ENCODE assay signal across 17 cellular contexts in the genomic region with DNA sequence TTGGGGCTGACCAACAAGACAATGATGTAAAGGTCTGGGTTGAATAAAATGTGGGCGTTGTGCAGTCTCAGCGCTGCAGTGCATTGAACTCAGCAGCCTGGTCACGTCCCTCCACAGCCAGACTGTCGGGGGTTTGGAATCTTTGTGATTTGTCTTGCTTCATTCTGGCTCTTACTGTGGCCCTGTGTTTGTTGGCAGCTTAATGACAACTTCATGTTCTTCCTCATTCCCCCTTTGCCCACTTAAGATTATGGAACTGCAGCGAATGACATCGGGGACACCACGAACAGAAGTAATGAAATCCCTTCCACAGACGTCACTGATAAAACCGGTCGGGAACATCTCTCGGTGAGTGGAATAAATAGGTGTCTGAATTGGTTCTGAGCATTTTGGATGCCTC.
A peak's percentile ranks its signal among the peaks of the same experiment; 100 is the strongest.
DNase-seq lines count a peak whose midpoint lies in the region; ATAC-seq and TF ChIP-seq lines count a peak whose summit lies in the region.
"Had no signal": no experiment of that assay in that cellular context is flagged by ENCODE, and none has a peak within 500 bp of the region (broad histone marks: within the 10 kb centered on the region; RNA-seq: fewer than 3 reads in every experiment).

No MANE protein-coding gene starts in this region.

- H3K4me3 ChIP-seq in left ventricle myocardium inferior: no peak overlapping the region
- H3K4me3 ChIP-seq in OCI-LY3 (ENCODE audit: low read length): no peak overlapping the region
- H3K4me3 ChIP-seq: BLaER1, GM23338 had no signal

- TF ChIP-seq CTCF in left ventricle myocardium inferior (IDR thresholded peaks at IDR 0.05; ENCODE audit: borderline replicate concordance) (no peak), OCI-LY3 (IDR thresholded peaks at IDR 0.05; ENCODE audit: low read depth, low read length) (no peak)

- H3K9ac ChIP-seq in OCI-LY3 (ENCODE audit: low read length): no peak overlapping the region
- H3K9ac ChIP-seq: BLaER1 had no signal

- peaks cover 13% of the 10 kb centered on the region for H3K27me3 ChIP-seq in left ventricle myocardium inferior (ENCODE audit: low read depth)
- no peaks in the 10 kb centered on the region for H3K27me3 ChIP-seq in OCI-LY3 (ENCODE audit: low read depth, low read length)
- H3K27me3 ChIP-seq: BLaER1 had no signal

- H3K9me3 ChIP-seq in left ventricle myocardium inferior (replicated peaks) (no peaks in the 10 kb centered on the region), OCI-LY3 (ENCODE audit: insufficient read depth, low read length) (no peaks in the 10 kb centered on the region)
- H3K9me3 ChIP-seq: BLaER1, Caco-2 had no signal

- peak overlapping the region; percentile 34 for H3K4me2 ChIP-seq in OCI-LY3 (ENCODE audit: low read length)
- H3K4me2 ChIP-seq: BLaER1, GM23338 had no signal

- intact Hi-C loops in Right ventricle myocardium inferior (cut with DNase I) (no loop called here), left ventricle myocardium inferior (cut with micrococcal nuclease) (no loop called here), left ventricle myocardium superior (cut with micrococcal nuclease) (no loop called here)

- H3K36me3 ChIP-seq in left ventricle myocardium inferior (no peaks in the 10 kb centered on the region), OCI-LY3 (replicated peaks; ENCODE audit: low read depth, low read length) (no peaks in the 10 kb centered on the region)
- H3K36me3 ChIP-seq: BLaER1 had no signal

- ATAC-seq in Right ventricle myocardium inferior: peak; percentile 77
- ATAC-seq in left ventricle myocardium superior: peak; percentile 70
- ATAC-seq in HG03139 (IDR thresholded peaks at IDR 0.05; ENCODE audit: unreplicated experiment): no peak
- ATAC-seq: CD8-positive, alpha-beta T cell; GM23338; HCT116 had no signal

- no peak overlapping the region for H2AFZ ChIP-seq in OCI-LY3 (ENCODE audit: low read depth, low read length)
- H2AFZ ChIP-seq: GM23338 had no signal

- no peak overlapping the region for H3K27ac ChIP-seq in left ventricle myocardium inferior (replicated peaks)
- no peak overlapping the region for H3K27ac ChIP-seq in OCI-LY3 (ENCODE audit: low read length)
- H3K27ac ChIP-seq: 22Rv1, BLaER1, C4-2B had no signal

- no peaks in the 10 kb centered on the region for H3K79me2 ChIP-seq in OCI-LY3 (ENCODE audit: low read length)

- no peaks in the 10 kb centered on the region for H3K4me1 ChIP-seq in left ventricle myocardium inferior
- peaks cover 27% of the 10 kb centered on the region for H3K4me1 ChIP-seq in OCI-LY3 (ENCODE audit: low read length)
- H3K4me1 ChIP-seq: Caco-2 had no signal

- DNase-seq in Right ventricle myocardium inferior (ENCODE audit: missing footprints) (no peak), left ventricle myocardium inferior (no peak), left ventricle myocardium superior (no peak), DMS153 (lab: John Stamatoyannopoulos, UW) (no peak)
- DNase-seq: Caco-2; CD4-positive, CD25-positive, alpha-beta regulatory T cell; CD8-positive, alpha-beta T cell; DMS79; GF-D8; H9 had no signal

- no peaks in the 10 kb centered on the region for H4K20me1 ChIP-seq in OCI-LY3 (ENCODE audit: insufficient read depth, low read length)
- H4K20me1 ChIP-seq: BLaER1 had no signal
